ENCODE assay signal across 9 cellular contexts in genomic region chr5:169350759-169351240, GRCh38. TPM values are rescaled to one million over a fixed set of nuclear protein-coding genes. Genes with fewer than 3 reads are reported as not detected.
A peak's percentile ranks its signal among the peaks of the same experiment; 100 is the strongest.
DNase-seq lines count a peak whose midpoint lies in the region; ATAC-seq and TF ChIP-seq lines count a peak whose summit lies in the region.
"Had no signal": no experiment of that assay in that cellular context is flagged by ENCODE, and none has a peak within 500 bp of the region (broad histone marks: within the 10 kb centered on the region; RNA-seq: fewer than 3 reads in every experiment).

No MANE protein-coding gene starts in this region.

- H3K9me3 ChIP-seq in Panc1 (ENCODE audit: control insufficient read depth, insufficient read depth, low read depth, low read length) (peaks cover 16% of the 10 kb centered on the region; the same call in 1 of the 2 replicates), smooth muscle cell (replicated peaks; ENCODE audit: low read depth) (no peaks in the 10 kb centered on the region)

- H3K4me1 ChIP-seq in Panc1 (ENCODE audit: control insufficient read depth, insufficient read depth, low read length), result peaks cover 38% of the 10 kb centered on the region
- H3K4me1 ChIP-seq in smooth muscle cell (ENCODE audit: low read depth), result peaks cover 4% of the 10 kb centered on the region

- H3K9ac ChIP-seq in smooth muscle cell (ENCODE audit: low read depth), result peak overlapping the region; percentile 26

- H2AFZ ChIP-seq in smooth muscle cell (ENCODE audit: low read depth), result no peak overlapping the region

- CTCF ChIA-PET in Panc1 (lab: Charles Lee), result no interaction called here

- DNase-seq in Panc1 (ENCODE audit: low read depth, low spot score), result peak; percentile 86
- DNase-seq in fibroblast of the aortic adventitia (ENCODE audit: low read depth), result peak; percentile 99
- no peak for DNase-seq in smooth muscle cell (lab: John Stamatoyannopoulos, UW; ENCODE audit: unreplicated experiment)
- no peak for DNase-seq in NCI-H1417 treated with DMSO at 0.1 percent for 48 hours (lab: John Stamatoyannopoulos, UW)
- no peak for DNase-seq in stimulated activated CD4-positive, alpha-beta T cell treated with anti-CD3 and anti-CD28 coated beads, Interleukin-15, amount 100 ng/mL, for 24 hours
- no peak for DNase-seq in stimulated activated CD4-positive, alpha-beta T cell treated with anti-CD3 and anti-CD28 coated beads, Interleukin-1b, Interleukin-23, amount 100 ng/mL, for 48 hours

- H3K36me3 ChIP-seq in Panc1 (ENCODE audit: control insufficient read depth, insufficient read depth, low read length) (no peaks in the 10 kb centered on the region), smooth muscle cell (ENCODE audit: low read depth) (no peaks in the 10 kb centered on the region)

- no peak for TF ChIP-seq CTCF in Panc1 (IDR thresholded peaks at IDR 0.05)
- TF ChIP-seq CTCF in fibroblast of the aortic adventitia (IDR thresholded peaks at IDR 0.05; ENCODE audit: insufficient read depth, low read length), result peak; percentile 23
- TF ChIP-seq CTCF in smooth muscle cell (IDR thresholded peaks at IDR 0.05; ENCODE audit: borderline replicate concordance, insufficient read depth, poor library complexity, severe bottlenecking), result no peak

- in situ Hi-C loops in Panc1 (cut with HindIII; ENCODE audit: low pct_unique_long_range_greater_than_20kb, low sequenced_read_pairs), result no loop called here

- peaks cover 8% of the 10 kb centered on the region for H3F3A ChIP-seq in smooth muscle cell (ENCODE audit: low read depth)

- POLR2A ChIA-PET in Panc1 (lab: Charles Lee), result no interaction called here

- no peak overlapping the region for H3K4me3 ChIP-seq in Panc1 (ENCODE audit: low read depth in 2 of 2, low read length in 2 of 2)
- H3K4me3 ChIP-seq in fibroblast of the aortic adventitia (ENCODE audit: low read depth, low read length), result no peak overlapping the region
- H3K4me3 ChIP-seq in smooth muscle cell, result no peak overlapping the region

- H3K4me2 ChIP-seq in smooth muscle cell, result peak overlapping the region; percentile 73

- intact Hi-C loops in Panc1 (cut with micrococcal nuclease; ENCODE audit: unreplicated experiment), result no loop called here

- BruUV-seq in Panc1 (replicated peaks; lab: Mats Ljungman, UMichigan), result no TSS peak

- WGBS in smooth muscle cell (ENCODE audit: low lambda C conversion rate), result 7% methylated on average over 7 of the region's 7 CpGs

- no peaks in the 10 kb centered on the region for H4K20me1 ChIP-seq in smooth muscle cell (ENCODE audit: low read depth)

- no peaks in the 10 kb centered on the region for H3K79me2 ChIP-seq in smooth muscle cell (ENCODE audit: low read depth)

- peak; percentile 59 for ATAC-seq in GM18868 (IDR thresholded peaks at IDR 0.05; ENCODE audit: unreplicated experiment)
- peak; percentile 94 for ATAC-seq in Panc1
- ATAC-seq in HG02571 (IDR thresholded peaks at IDR 0.05; ENCODE audit: unreplicated experiment), result no peak
- ATAC-seq: HepG2 had no signal

- H3K27ac ChIP-seq in Panc1 (ENCODE audit: low read length) (peak overlapping the region; percentile 93), smooth muscle cell (ENCODE audit: low read depth) (peak overlapping the region; percentile 94)

- H3K27me3 ChIP-seq in Panc1 (ENCODE audit: control insufficient read depth, insufficient read depth, low read length) (no peaks in the 10 kb centered on the region), smooth muscle cell (ENCODE audit: low read depth) (no peaks in the 10 kb centered on the region)

RNA-seq across cellular contexts. Expression of gene SLIT3, which starts 49.9 kb away (rescaled TPM):
- total RNA-seq in Panc1 (2021; ENCODE audit: unreplicated experiment) (26.4 TPM), fibroblast of the aortic adventitia (ENCODE audit: low replicate concordance) (52.5 and 65.3 TPM in 2 replicates), smooth muscle cell (19.4 and 25.4 TPM in 2 replicates)
- 30.5 TPM for polyA plus RNA-seq in Panc1 (2012; ENCODE audit: insufficient read length)
- 21.4 and 29.5 TPM in 2 replicates for polyA plus RNA-seq in smooth muscle cell
- total RNA-seq: HepG2 had no signal
- polyA plus RNA-seq: HepG2 had no signal

Comparison
In these comparisons a context has a peak if more than half of its experiments do, and no peak if none do; other contexts are left out.
1. DNase-seq: peak in Panc1 (single experiment) and fibroblast of the aortic adventitia (single experiment); none in smooth muscle cell (single experiment), NCI-H1417 treated with DMSO at 0.1 percent for 48 hours (single experiment), stimulated activated CD4-positive, alpha-beta T cell treated with anti-CD3 and anti-CD28 coated beads, Interleukin-15, amount 100 ng/mL, for 24 hours (single experiment) and stimulated activated CD4-positive, alpha-beta T cell treated with anti-CD3 and anti-CD28 coated beads, Interleukin-1b, Interleukin-23, amount 100 ng/mL, for 48 hours (single experiment).